ENCODE assay signal across 13 cellular contexts in the genomic region with DNA sequence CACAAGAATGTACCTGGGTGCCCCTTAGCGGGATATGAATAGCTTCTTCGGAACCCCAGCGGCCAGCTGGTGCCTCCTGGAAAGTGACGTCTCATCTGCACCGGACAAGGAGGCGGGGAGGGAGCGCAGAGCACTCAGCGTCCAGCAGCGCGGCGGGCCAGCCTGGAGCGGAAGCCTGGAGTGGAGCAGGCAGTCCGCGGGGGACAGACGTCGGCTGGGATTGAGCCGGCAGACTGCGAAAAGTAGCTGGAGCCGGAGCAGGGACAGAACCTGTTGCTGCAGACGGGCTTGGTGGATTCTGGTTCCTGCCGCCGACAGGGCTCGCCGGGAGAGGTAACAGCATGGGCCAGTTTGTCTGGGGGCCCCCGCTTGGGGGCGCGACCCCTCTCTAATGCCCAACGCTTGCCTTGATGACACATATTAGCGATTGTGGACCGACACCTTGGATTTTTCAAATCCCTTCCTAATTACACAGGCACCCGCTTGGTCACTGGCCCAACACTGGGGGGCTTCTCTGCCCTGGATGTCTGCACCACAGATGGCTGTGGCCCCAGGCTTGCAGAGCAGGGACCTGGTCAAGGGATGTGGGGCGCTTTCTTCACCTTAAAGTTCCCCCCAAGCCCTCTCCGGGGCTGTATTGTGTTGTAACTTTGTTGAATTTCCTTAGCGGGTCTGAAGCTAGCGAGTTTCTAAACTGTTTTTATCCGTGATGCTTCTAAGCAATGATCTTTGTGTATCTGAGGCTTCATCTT. TPM values are rescaled to one million over a fixed set of nuclear protein-coding genes. Genes with fewer than 3 reads are reported as not detected.
DNase-seq lines count a peak whose midpoint lies in the region; ATAC-seq and TF ChIP-seq lines count a peak whose summit lies in the region.
"Had no signal": no experiment of that assay in that cellular context is flagged by ENCODE, and none has a peak within 500 bp of the region (broad histone marks: within the 10 kb centered on the region; RNA-seq: fewer than 3 reads in every experiment).

A gene (plus strand): TSS at position 133 of the 752 bp plus-strand sequence. CDS start 96,592 bp downstream, outside the sequence.

- peak within 1 kb of the TSS; percentile 83 for H3K4me2 ChIP-seq in neural progenitor cell

- no peaks in the 10 kb centered on the region for H4K20me1 ChIP-seq in neural progenitor cell (ENCODE audit: low read depth)

- BruUV-seq in Caco-2 (replicated peaks; lab: Mats Ljungman, UMichigan) = no TSS peak

- H3F3A ChIP-seq in neural progenitor cell (ENCODE audit: low read depth) = no peaks in the 10 kb centered on the region

- TF ChIP-seq CTCF in C4-2B (conservative IDR thresholded peaks at IDR 0.05) (peak; percentile 11), neural progenitor cell (IDR thresholded peaks at IDR 0.05) (no peak), ovary (IDR thresholded peaks at IDR 0.05) (no peak), Caco-2 (IDR thresholded peaks at IDR 0.05; ENCODE audit: insufficient read depth in 1 of 2, low read depth in 1 of 2, low read length in 1 of 2, severe bottlenecking in 1 of 2, unreplicated experiment in 1 of 2) (no peak)

- no peak within 1 kb of the TSS for H3K27ac ChIP-seq in C4-2B
- no peak within 1 kb of the TSS for H3K27ac ChIP-seq in neural progenitor cell
- no peak within 1 kb of the TSS for H3K27ac ChIP-seq in ovary
- H3K27ac ChIP-seq: parathyroid adenoma had no signal

- no peak for ATAC-seq in HG02798 (IDR thresholded peaks at IDR 0.05; ENCODE audit: poor library complexity, unreplicated experiment)
- no peak for ATAC-seq in HG03432 (IDR thresholded peaks at IDR 0.05; ENCODE audit: unreplicated experiment)

- peak within 1 kb of the TSS; percentile 57 for H3K9ac ChIP-seq in NT2/D1 (ENCODE audit: insufficient read length, low read depth)
- no peak within 1 kb of the TSS for H3K9ac ChIP-seq in neural progenitor cell
- H3K9ac ChIP-seq: parathyroid adenoma had no signal

- 8 to 32% (median 19%) methylated on average over 36 of the region's 36 CpGs for WGBS in ovary, 3 donors

- H3K36me3 Mint-ChIP-seq in neural progenitor cell (no peaks in the 10 kb centered on the region), Caco-2 (ENCODE audit: insufficient read depth, unreplicated experiment) (no peaks in the 10 kb centered on the region)

- H3K79me2 ChIP-seq in neural progenitor cell (ENCODE audit: low read depth) = no peaks in the 10 kb centered on the region
- H3K79me2 ChIP-seq: parathyroid adenoma had no signal

- H3K27ac Mint-ChIP-seq in neural progenitor cell = no peak within 1 kb of the TSS
- H3K27ac Mint-ChIP-seq in Caco-2 (ENCODE audit: unreplicated experiment) = no peak within 1 kb of the TSS

- H3K4me1 Mint-ChIP-seq in neural progenitor cell = peaks cover 9% of the 10 kb centered on the region
- peaks cover under 1% of the 10 kb centered on the region for H3K4me1 Mint-ChIP-seq in Caco-2 (ENCODE audit: low read depth, unreplicated experiment)

- H3K9me3 Mint-ChIP-seq in neural progenitor cell (no peaks in the 10 kb centered on the region), Caco-2 (ENCODE audit: unreplicated experiment) (no peaks in the 10 kb centered on the region)

- CTCF ChIA-PET in Caco-2 (lab: Charles Lee) = no interaction called here

- H3K4me3 ChIP-seq in NT2/D1 (ENCODE audit: insufficient read length, low read depth) = peak within 1 kb of the TSS; percentile 54
- peak within 1 kb of the TSS; percentile 53 for H3K4me3 ChIP-seq in neural progenitor cell
- no peak within 1 kb of the TSS for H3K4me3 ChIP-seq in ovary
- no peak within 1 kb of the TSS for H3K4me3 ChIP-seq in Caco-2 (ENCODE audit: low read depth, low read length)

- TF ChIP-seq POLR2A in ovary (IDR thresholded peaks at IDR 0.05) = no peak

- H3K36me3 ChIP-seq in NT2/D1 (ENCODE audit: insufficient read depth, insufficient read length, low read length) = no peaks in the 10 kb centered on the region
- no peaks in the 10 kb centered on the region for H3K36me3 ChIP-seq in neural progenitor cell
- H3K36me3 ChIP-seq in ovary = no peaks in the 10 kb centered on the region
- H3K36me3 ChIP-seq in Caco-2 (ENCODE audit: control insufficient read depth, insufficient read depth, low read length) = no peaks in the 10 kb centered on the region

- H3K9me3 ChIP-seq in NT2/D1 (ENCODE audit: insufficient read depth, low read length) (no peaks in the 10 kb centered on the region), neural progenitor cell (ENCODE audit: low read depth) (no peaks in the 10 kb centered on the region), ovary (no peaks in the 10 kb centered on the region), Caco-2 (no peaks in the 10 kb centered on the region)

- peak within 1 kb of the TSS; percentile 99 for H2AFZ ChIP-seq in neural progenitor cell (replicated peaks)
- H2AFZ ChIP-seq: parathyroid adenoma had no signal

- DNase-seq in NT2/D1 (ENCODE audit: low read depth, low spot score) = peak; percentile 33
- DNase-seq in head of caudate nucleus = peak in 27 of 42 donors; percentile 2 to 47 (median 11)
- DNase-seq in neural progenitor cell (ENCODE audit: low spot score) = peak; percentile 77
- DNase-seq in ovary = no peak
- DNase-seq in Caco-2 = no peak
- DNase-seq: DND-41, NCI-H1092 had no signal

- H3K27me3 Mint-ChIP-seq in neural progenitor cell (ENCODE audit: insufficient read depth, low read depth) (peaks cover 6% of the 10 kb centered on the region), Caco-2 (ENCODE audit: insufficient read depth, unreplicated experiment) (no peaks in the 10 kb centered on the region)

- H3K4me1 ChIP-seq in NT2/D1 (ENCODE audit: insufficient read depth, insufficient read length) (no peaks in the 10 kb centered on the region), neural progenitor cell (no peaks in the 10 kb centered on the region), ovary (ENCODE audit: insufficient read depth) (no peaks in the 10 kb centered on the region), Caco-2 (no peaks in the 10 kb centered on the region)
- H3K4me1 ChIP-seq: parathyroid adenoma had no signal

- POLR2A ChIA-PET in Caco-2 (lab: Charles Lee) = no interaction called here

- H3K4me3 Mint-ChIP-seq in neural progenitor cell = peak within 1 kb of the TSS; percentile 86
- H3K4me3 Mint-ChIP-seq in Caco-2 (ENCODE audit: unreplicated experiment) = no peak within 1 kb of the TSS

- no peak for TF ChIP-seq EP300 in ovary (IDR thresholded peaks at IDR 0.05)

- intact Hi-C loops in head of caudate nucleus (cut with DNase I) = no loop called here
- intact Hi-C loops in ovary (cut with DNase I) = no loop called here
- intact Hi-C loops in Caco-2 (cut with micrococcal nuclease; ENCODE audit: unreplicated experiment) = no loop called here

- peaks cover 18% of the 10 kb centered on the region for H3K27me3 ChIP-seq in NT2/D1 (ENCODE audit: insufficient read depth, insufficient read length)
- peaks cover 23% of the 10 kb centered on the region for H3K27me3 ChIP-seq in neural progenitor cell
- no peaks in the 10 kb centered on the region for H3K27me3 ChIP-seq in ovary
- H3K27me3 ChIP-seq in Caco-2 (replicated peaks; ENCODE audit: control insufficient read depth, insufficient read depth, low read length) = no peaks in the 10 kb centered on the region

RNA-seq across cellular contexts. Expression of the gene that starts here (rescaled TPM):
- 0.62 and 2.1 TPM in 2 replicates for total RNA-seq in neural progenitor cell (ENCODE audit: low replicate concordance)
- under 1 TPM in 1 of 7 donors, not detected in 6; 0.20 TPM for total RNA-seq in ovary
- not detected for polyA plus RNA-seq in ovary
- total RNA-seq in Caco-2 (2022) = not detected in 2 replicates
- total RNA-seq: T-helper 2 cell treated with Interferon-gamma antibody and Interleukin-4, amounts not matched to agents 100 ng/mL and 5 ng/mL, for 36 hours; temporal lobe had no signal

Comparison
In these comparisons a context has a peak if more than half of its experiments do, and no peak if none do; other contexts are left out.
1. DNase-seq: peak in NT2/D1 (single experiment), head of caudate nucleus (27 of 42) and neural progenitor cell (single experiment); none in ovary (0 of 5) and Caco-2 (0 of 2).
2. H3K4me3 ChIP-seq: peak in NT2/D1 (single experiment) and neural progenitor cell (single experiment); none in ovary (single experiment) and Caco-2 (single experiment).